9 cellular contexts compared by ENCODE assay signal in genomic region chr13:41053384-41053826, GRCh38. TPM values are rescaled to one million over a fixed set of nuclear protein-coding genes. Genes with fewer than 3 reads are reported as not detected.
DNase-seq lines count a peak whose midpoint lies in the region; ATAC-seq and TF ChIP-seq lines count a peak whose summit lies in the region.
"Had no signal": no experiment of that assay in that cellular context is flagged by ENCODE, and none has a peak within 500 bp of the region (broad histone marks: within the 10 kb centered on the region; RNA-seq: fewer than 3 reads in every experiment).

No MANE protein-coding gene starts in this region.

- H3K4me1 ChIP-seq in neuronal stem cell (ENCODE audit: control insufficient read depth in 2 of 2, insufficient read depth in 1 of 2, low read depth in 1 of 2, low read length in 2 of 2): peaks cover 0 to 1% of the 10 kb centered on the region in 2 donors

- peak; percentile 81 to 85 for DNase-seq in cardiac fibroblast (ENCODE audit: low read depth in 2 of 2)
- peak; percentile 41 for DNase-seq in renal cortical epithelial cell (ENCODE audit: low read depth)
- no peak for DNase-seq in NCI-H69 (lab: John Stamatoyannopoulos, UW)
- no peak for DNase-seq in amygdala (lab: John Stamatoyannopoulos, UW)
- DNase-seq in neuronal stem cell (ENCODE audit: low spot score): no peak
- DNase-seq in retina: no peak

- no peaks in the 10 kb centered on the region for H3K36me3 ChIP-seq in neuronal stem cell (replicated peaks in 1 of 2; ENCODE audit: control insufficient read depth in 2 of 2, insufficient read depth in 2 of 2, low read length in 2 of 2)

- H3K79me1 ChIP-seq in neuronal stem cell (ENCODE audit: low read depth, low read length): no peaks in the 10 kb centered on the region

- no peak overlapping the region for H2AK5ac ChIP-seq in neuronal stem cell (ENCODE audit: low read depth, low read length)

- peak overlapping the region in 1 of 2 donors; percentile 16 for H3K4me3 ChIP-seq in cardiac fibroblast (replicated peaks in 1 of 2; ENCODE audit: low read depth in 2 of 2, low read length in 2 of 2)
- H3K4me3 ChIP-seq in neuronal stem cell (ENCODE audit: low read length in 2 of 2): no peak overlapping the region
- H3K4me3 ChIP-seq: skin epidermis had no signal

- H3K9me3 ChIP-seq in neuronal stem cell (replicated peaks in 1 of 2; ENCODE audit: control insufficient read depth in 2 of 2, insufficient read depth in 1 of 2, low read depth in 1 of 2, low read length in 2 of 2): peaks cover under 1 to 2% of the 10 kb centered on the region in 2 donors

- no peak overlapping the region for H2BK5ac ChIP-seq in neuronal stem cell (ENCODE audit: low read length)

- no peak overlapping the region for H3K23ac ChIP-seq in neuronal stem cell (ENCODE audit: low read depth, low read length, poor library complexity)

- H2BK12ac ChIP-seq in neuronal stem cell (ENCODE audit: low read length): no peak overlapping the region

- no peak overlapping the region for H3K4me2 ChIP-seq in neuronal stem cell (ENCODE audit: insufficient read depth, low read length, poor library complexity, severe bottlenecking)

- H3K27ac ChIP-seq in neuronal stem cell (replicated peaks; ENCODE audit: low read length): no peak overlapping the region

- peak; percentile 62 for ATAC-seq in GM19395 (IDR thresholded peaks at IDR 0.05; ENCODE audit: unreplicated experiment)
- ATAC-seq in HG03460 (IDR thresholded peaks at IDR 0.05; ENCODE audit: unreplicated experiment): peak; percentile 78

- no CpG with 5 or more reads among the region's 2 CpGs for WGBS in neuronal stem cell (ENCODE audit: extremely low coverage in 2 of 2, insufficient read length in 2 of 2, insufficient replicate concordance in 1 of 2), 2 donors

- no peak overlapping the region for H2BK15ac ChIP-seq in neuronal stem cell (ENCODE audit: low read length)

- H2AFZ ChIP-seq in neuronal stem cell (ENCODE audit: low read length): no peak overlapping the region

- H3K9ac ChIP-seq in neuronal stem cell (ENCODE audit: low read depth, low read length, poor library complexity): no peak overlapping the region

- no peak for TF ChIP-seq CTCF in cardiac fibroblast (IDR thresholded peaks at IDR 0.05; ENCODE audit: low read depth, low read length)

- H3K18ac ChIP-seq in neuronal stem cell (ENCODE audit: low read length): no peak overlapping the region

- H3K4ac ChIP-seq in neuronal stem cell (ENCODE audit: low read length): no peak overlapping the region

- H2BK120ac ChIP-seq in neuronal stem cell (ENCODE audit: low read depth, low read length): no peak overlapping the region

- H4K91ac ChIP-seq in neuronal stem cell (ENCODE audit: low read depth, low read length, poor library complexity): no peak overlapping the region

- H3K27me3 ChIP-seq in neuronal stem cell (ENCODE audit: control insufficient read depth in 3 of 3, insufficient read depth in 3 of 3, low read depth in 1 of 3, low read length in 3 of 3): no peaks in the 10 kb centered on the region

- H4K8ac ChIP-seq in neuronal stem cell (ENCODE audit: low read depth, low read length): no peak overlapping the region

- H3K14ac ChIP-seq in neuronal stem cell (ENCODE audit: low read length): no peak overlapping the region

RNA-seq across cellular contexts. Expression of gene WBP4, which starts 7.9 kb away (rescaled TPM):
- 16.4 and 17.4 TPM in 2 replicates for total RNA-seq in renal cortical epithelial cell
- 27.9 TPM for polyA plus RNA-seq in neuronal stem cell (2013, experiment 1 of 2)
- polyA plus RNA-seq in neuronal stem cell (2013, experiment 2 of 2): 28.6 TPM

RNA-seq across cellular contexts. Expression of gene ELF1, which starts 34.3 kb away (rescaled TPM):
- 75.2 and 122 TPM in 2 replicates for total RNA-seq in renal cortical epithelial cell
- 11.2 TPM for polyA plus RNA-seq in neuronal stem cell (2013, experiment 1 of 2)
- 10.3 TPM for polyA plus RNA-seq in neuronal stem cell (2013, experiment 2 of 2)

Comparison
In these comparisons a context has a peak if more than half of its experiments do, and no peak if none do; other contexts are left out.
1. DNase-seq: peak in cardiac fibroblast (2 of 2) and renal cortical epithelial cell (single experiment); none in NCI-H69 (single experiment), amygdala (0 of 56), neuronal stem cell (single experiment) and retina (single experiment).